Comparison of ENCODE assay signal across 6 cellular contexts in genomic region chr1:202968351-202968750, GRCh38. TPM values are rescaled to one million over a fixed set of nuclear protein-coding genes. Genes with fewer than 3 reads are reported as not detected.
DNase-seq lines count a peak whose midpoint lies in the region; ATAC-seq and TF ChIP-seq lines count a peak whose summit lies in the region.

No MANE protein-coding gene starts in this region.

- H3K4me3 Mint-ChIP-seq in activated T-cell treated with anti-CD3 and anti-CD28 coated beads, Interleukin-2, amount 50 U/mL, for 4 hours: peak overlapping the region; percentile 87

- no peaks in the 10 kb centered on the region for H3K9me3 Mint-ChIP-seq in activated T-cell treated with anti-CD3 and anti-CD28 coated beads, Interleukin-2, amount 50 U/mL, for 4 hours

- H3K27ac ChIP-seq in esophagus squamous epithelium: peak overlapping the region; percentile 97 to 98 (median 98)
- peak overlapping the region; percentile 65 for H3K27ac ChIP-seq in substantia nigra (ENCODE audit: low read depth, low read length, poor library complexity, severe bottlenecking)

- peaks cover 29% of the 10 kb centered on the region for H3K4me1 Mint-ChIP-seq in activated T-cell treated with anti-CD3 and anti-CD28 coated beads, Interleukin-2, amount 50 U/mL, for 4 hours (ENCODE audit: low read depth)

- intact Hi-C loops in esophagus squamous epithelium (cut with DNase I): no loop called here

- H3K4me1 ChIP-seq in esophagus squamous epithelium: peaks cover 20 to 50% (median 21%) of the 10 kb centered on the region in 3 donors

- no peak for DNase-seq in activated T-cell treated with anti-CD3 and anti-CD28 coated beads, Interleukin-2, amount 50 U/mL, for 4 hours
- DNase-seq in activated T-cell treated with anti-CD3 and anti-CD28 coated beads for 4 hours (no peak), esophagus squamous epithelium (lab: John Stamatoyannopoulos, UW) (no peak), substantia nigra (lab: John Stamatoyannopoulos, UW) (no peak), NCI-H2227 (lab: John Stamatoyannopoulos, UW; ENCODE audit: unreplicated experiment) (no peak)
- no peak for DNase-seq in effector CD8-positive, alpha-beta T cell (lab: John Stamatoyannopoulos, UW)

- TF ChIP-seq POLR2A in esophagus squamous epithelium (IDR thresholded peaks at IDR 0.05): no peak

- H3K9me3 ChIP-seq in esophagus squamous epithelium: no peaks in the 10 kb centered on the region

- no peaks in the 10 kb centered on the region for H3K27me3 Mint-ChIP-seq in activated T-cell treated with anti-CD3 and anti-CD28 coated beads, Interleukin-2, amount 50 U/mL, for 4 hours (ENCODE audit: low read depth)

- WGBS in esophagus squamous epithelium, 2 donors: 58 to 78% methylated on average over 3 of the region's 3 CpGs

- no peak for TF ChIP-seq CTCF in esophagus squamous epithelium (IDR thresholded peaks at IDR 0.05)

- H3K36me3 Mint-ChIP-seq in activated T-cell treated with anti-CD3 and anti-CD28 coated beads, Interleukin-2, amount 50 U/mL, for 4 hours (ENCODE audit: insufficient read depth): peaks cover 3% of the 10 kb centered on the region

- H3K4me3 ChIP-seq in esophagus squamous epithelium: peak overlapping the region in 1 of 4 donors; percentile 93

- H3K36me3 ChIP-seq in esophagus squamous epithelium: peaks cover 0 to 13% (median 0%) of the 10 kb centered on the region in 3 donors

- H3K27me3 ChIP-seq in esophagus squamous epithelium: no peaks in the 10 kb centered on the region

- no peak for ATAC-seq in activated T-cell treated with anti-CD3 and anti-CD28 coated beads, Interleukin-2, amount 50 U/mL, for 4 hours

RNA-seq across cellular contexts. Expression of gene CYB5R1, which starts 1.3 kb away (rescaled TPM):
- 10 to 100 TPM; 28.9 to 36.4 (median 32.5) TPM for total RNA-seq in activated T-cell treated with anti-CD3 and anti-CD28 coated beads, Interleukin-2, amount 50 U/mL, for 4 hours
- 100 to 1,000 TPM in 1 of 4 donors, 10 to 100 TPM in 3; 52.6 to 103 (median 73.1) TPM for total RNA-seq in esophagus squamous epithelium

RNA-seq across cellular contexts. Expression of gene ADIPOR1, which starts 10.2 kb away (rescaled TPM):
- 10 to 100 TPM; 85.7 to 94.1 (median 90.7) TPM for total RNA-seq in activated T-cell treated with anti-CD3 and anti-CD28 coated beads, Interleukin-2, amount 50 U/mL, for 4 hours
- total RNA-seq in esophagus squamous epithelium: 100 to 1,000 TPM in 3 of 4 donors, 10 to 100 TPM in 1; 94.0 to 114 (median 107) TPM

RNA-seq across cellular contexts. Expression of gene TMEM183A, which starts 38.8 kb away (rescaled TPM):
- total RNA-seq in activated T-cell treated with anti-CD3 and anti-CD28 coated beads, Interleukin-2, amount 50 U/mL, for 4 hours: 10 to 100 TPM; 82.3 to 85.8 (median 85.6) TPM
- total RNA-seq in esophagus squamous epithelium: 10 to 100 TPM; 39.4 to 77.4 (median 66.5) TPM

RNA-seq across cellular contexts. Expression of gene KLHL12, which starts 41.3 kb away (rescaled TPM):
- total RNA-seq in activated T-cell treated with anti-CD3 and anti-CD28 coated beads, Interleukin-2, amount 50 U/mL, for 4 hours: 10 to 100 TPM; 31.1 to 32.5 (median 32.3) TPM
- 10 to 100 TPM; 11.1 to 19.9 (median 14.1) TPM for total RNA-seq in esophagus squamous epithelium

RNA-seq across cellular contexts. Expression of gene PPFIA4, which starts 57.9 kb away (rescaled TPM):
- 1 to 10 TPM in 1 of 3 donors, under 1 TPM in 2; 0.37 to 1.2 (median 0.82) TPM for total RNA-seq in activated T-cell treated with anti-CD3 and anti-CD28 coated beads, Interleukin-2, amount 50 U/mL, for 4 hours
- 1 to 10 TPM in 2 of 4 donors, under 1 TPM in 2; 0.35 to 1.7 (median 0.93) TPM for total RNA-seq in esophagus squamous epithelium
